In the genomic region with DNA sequence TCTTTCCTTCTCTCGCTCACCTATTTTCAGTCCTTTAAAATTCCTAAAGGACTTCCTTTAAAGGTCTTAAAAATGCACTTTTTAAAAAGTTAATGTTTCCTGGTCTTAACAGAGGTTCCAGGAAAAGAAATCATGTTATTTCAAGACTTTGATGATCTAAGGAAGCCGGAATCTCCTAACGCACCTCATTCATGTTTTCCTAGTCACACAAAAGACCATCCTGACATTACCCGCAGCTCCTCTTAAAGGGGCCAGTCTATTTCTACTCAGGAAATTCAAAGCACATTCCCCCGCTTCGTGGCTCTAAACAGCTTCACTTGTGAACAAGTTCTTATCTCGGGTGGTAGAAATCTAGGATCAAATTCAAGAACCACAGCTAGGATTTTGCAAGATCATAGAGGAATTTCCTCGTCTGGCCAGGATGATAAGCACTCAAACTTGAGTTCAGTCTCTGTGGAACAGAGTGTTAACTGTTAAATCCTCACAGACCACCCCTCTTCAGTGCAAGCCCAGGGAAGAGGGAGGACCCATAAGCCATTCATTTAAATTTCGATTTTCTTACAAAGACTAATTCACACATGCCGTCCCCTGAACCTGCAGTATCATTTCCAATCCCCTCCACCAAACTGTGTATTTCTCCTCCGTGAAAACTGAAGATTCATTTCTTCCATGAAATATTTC, we compare ENCODE assay signal across 12 cellular contexts.
DNase-seq lines count a peak whose midpoint lies in the region; ATAC-seq and TF ChIP-seq lines count a peak whose summit lies in the region.
"Had no signal": no experiment of that assay in that cellular context is flagged by ENCODE, and none has a peak within 500 bp of the region (broad histone marks: within the 10 kb centered on the region; RNA-seq: fewer than 3 reads in every experiment).

No MANE protein-coding gene starts in this region.

- CTCF ChIA-PET in WTC11 (lab: Charles Lee), result interaction anchor here (0.8 kb wide), 1 partner anchor 99 kb away, joined by 3 read pairs; no protein-coding TSS in a partner anchor

- ATAC-seq in WTC11, result peak; percentile 66
- ATAC-seq in activated T-helper 17 cell treated with anti-CD3 and anti-CD28 coated beads, Interleukin-2, amount 50 U/mL, for 72 hours (replicated peaks), result no peak
- ATAC-seq: K562 had no signal

- DNase-seq in GM03348 (ENCODE audit: low spot score) (peak; percentile 15), WTC11 (ENCODE audit: low spot score) (no peak), iPS DF 19.7 (ENCODE audit: low read depth, low spot score) (peak; percentile 25), cortex of kidney (lab: John Stamatoyannopoulos, UW) (no peak), tibial nerve (ENCODE audit: low spot score in 2 of 2) (no peak), NCI-H2029 treated with DMSO at 0.1 percent for 48 hours (lab: John Stamatoyannopoulos, UW) (no peak)
- DNase-seq: activated B cell treated with CpG ODN at 0.5 μM for 24 hours; effector memory CD4-positive, alpha-beta T cell; NCI-H2171 treated with DMSO at 0.1 percent for 48 hours had no signal

- peak overlapping the region; percentile 0 for H3K4me2 ChIP-seq in parathyroid adenoma (ENCODE audit: low read length)

- H3K36me3 Mint-ChIP-seq in WTC11, result no peaks in the 10 kb centered on the region
- no peaks in the 10 kb centered on the region for H3K36me3 Mint-ChIP-seq in activated T-helper 17 cell treated with anti-CD3 and anti-CD28 coated beads, Interleukin-2, amount 50 U/mL, for 72 hours (ENCODE audit: low read depth)

- H3K4me1 ChIP-seq in parathyroid adenoma (no peaks in the 10 kb centered on the region), tibial nerve (no peaks in the 10 kb centered on the region)

- peaks cover 9% of the 10 kb centered on the region for H3K27me3 Mint-ChIP-seq in WTC11 (ENCODE audit: low read depth)
- H3K27me3 Mint-ChIP-seq in activated T-helper 17 cell treated with anti-CD3 and anti-CD28 coated beads, Interleukin-2, amount 50 U/mL, for 72 hours, result peaks cover 6% of the 10 kb centered on the region
- H3K27me3 Mint-ChIP-seq: activated B cell treated with CpG ODN at 0.5 μM for 24 hours had no signal

- 37 to 44% methylated on average over 11 of the region's 11 CpGs for WGBS in tibial nerve, 2 donors

- H3K36me3 ChIP-seq in parathyroid adenoma (ENCODE audit: control insufficient read depth, insufficient read depth, low read length) (no peaks in the 10 kb centered on the region), tibial nerve (no peaks in the 10 kb centered on the region)

- TF ChIP-seq POLR2A in tibial nerve (IDR thresholded peaks at IDR 0.05), result no peak

- H3K4me3 Mint-ChIP-seq in WTC11, result peak overlapping the region; percentile 49
- H3K4me3 Mint-ChIP-seq in activated T-helper 17 cell treated with anti-CD3 and anti-CD28 coated beads, Interleukin-2, amount 50 U/mL, for 72 hours, result no peak overlapping the region
- H3K4me3 Mint-ChIP-seq: activated B cell treated with CpG ODN at 0.5 μM for 24 hours had no signal

- peaks cover 53% of the 10 kb centered on the region for H3K4me1 Mint-ChIP-seq in WTC11
- no peaks in the 10 kb centered on the region for H3K4me1 Mint-ChIP-seq in activated T-helper 17 cell treated with anti-CD3 and anti-CD28 coated beads, Interleukin-2, amount 50 U/mL, for 72 hours
- H3K4me1 Mint-ChIP-seq: activated B cell treated with CpG ODN at 0.5 μM for 24 hours had no signal

- POLR2A ChIA-PET in WTC11 (lab: Charles Lee), result no interaction called here

- H3K27me3 ChIP-seq in parathyroid adenoma (ENCODE audit: control insufficient read depth, insufficient read depth, low read length), result no peaks in the 10 kb centered on the region
- H3K27me3 ChIP-seq in tibial nerve, result no peaks in the 10 kb centered on the region

- H3K4me3 ChIP-seq in parathyroid adenoma (ENCODE audit: low read depth, low read length) (no peak overlapping the region), tibial nerve (no peak overlapping the region)
- H3K4me3 ChIP-seq: K562 had no signal

- H3K27ac ChIP-seq in parathyroid adenoma (no peak overlapping the region), tibial nerve (no peak overlapping the region)

- no peak for TF ChIP-seq CTCF in WTC11 (IDR thresholded peaks at IDR 0.05)
- TF ChIP-seq CTCF in parathyroid adenoma (IDR thresholded peaks at IDR 0.05), result no peak
- TF ChIP-seq CTCF in tibial nerve (IDR thresholded peaks at IDR 0.05), result no peak

- H3K9me3 Mint-ChIP-seq in WTC11, result no peaks in the 10 kb centered on the region
- no peaks in the 10 kb centered on the region for H3K9me3 Mint-ChIP-seq in activated T-helper 17 cell treated with anti-CD3 and anti-CD28 coated beads, Interleukin-2, amount 50 U/mL, for 72 hours
- H3K9me3 Mint-ChIP-seq: activated B cell treated with CpG ODN at 0.5 μM for 24 hours had no signal

- H3K27ac Mint-ChIP-seq in WTC11, result peak overlapping the region; percentile 83
- H3K27ac Mint-ChIP-seq in activated T-helper 17 cell treated with anti-CD3 and anti-CD28 coated beads, Interleukin-2, amount 50 U/mL, for 72 hours, result no peak overlapping the region
- H3K27ac Mint-ChIP-seq: activated B cell treated with CpG ODN at 0.5 μM for 24 hours had no signal

- H3K9me3 ChIP-seq in parathyroid adenoma (ENCODE audit: control insufficient read depth, low read length) (no peaks in the 10 kb centered on the region), tibial nerve (no peaks in the 10 kb centered on the region)

- no peak for TF ChIP-seq EP300 in tibial nerve (IDR thresholded peaks at IDR 0.05)

- no peaks in the 10 kb centered on the region for H3K79me2 ChIP-seq in parathyroid adenoma

- H2AFZ ChIP-seq in parathyroid adenoma, result no peak overlapping the region

- no peak overlapping the region for H3K9ac ChIP-seq in parathyroid adenoma

TF ChIP-seq in WTC11, 78 proteins besides CTCF, POLR2A, EP300 and RAD21:
- TF ChIP-seq E2F5 (CRISPR knock-in tag; IDR thresholded peaks at IDR 0.05) (no peak), ATF6 (CRISPR knock-in tag; IDR thresholded peaks at IDR 0.05) (no peak), FOXJ3 (CRISPR knock-in tag; IDR thresholded peaks at IDR 0.05; ENCODE audit: borderline replicate concordance) (no peak), NR2C2 (CRISPR knock-in tag; IDR thresholded peaks at IDR 0.05) (no peak), ERG (CRISPR knock-in tag; IDR thresholded peaks at IDR 0.05) (no peak)
- TF ChIP-seq, protein P1, sequence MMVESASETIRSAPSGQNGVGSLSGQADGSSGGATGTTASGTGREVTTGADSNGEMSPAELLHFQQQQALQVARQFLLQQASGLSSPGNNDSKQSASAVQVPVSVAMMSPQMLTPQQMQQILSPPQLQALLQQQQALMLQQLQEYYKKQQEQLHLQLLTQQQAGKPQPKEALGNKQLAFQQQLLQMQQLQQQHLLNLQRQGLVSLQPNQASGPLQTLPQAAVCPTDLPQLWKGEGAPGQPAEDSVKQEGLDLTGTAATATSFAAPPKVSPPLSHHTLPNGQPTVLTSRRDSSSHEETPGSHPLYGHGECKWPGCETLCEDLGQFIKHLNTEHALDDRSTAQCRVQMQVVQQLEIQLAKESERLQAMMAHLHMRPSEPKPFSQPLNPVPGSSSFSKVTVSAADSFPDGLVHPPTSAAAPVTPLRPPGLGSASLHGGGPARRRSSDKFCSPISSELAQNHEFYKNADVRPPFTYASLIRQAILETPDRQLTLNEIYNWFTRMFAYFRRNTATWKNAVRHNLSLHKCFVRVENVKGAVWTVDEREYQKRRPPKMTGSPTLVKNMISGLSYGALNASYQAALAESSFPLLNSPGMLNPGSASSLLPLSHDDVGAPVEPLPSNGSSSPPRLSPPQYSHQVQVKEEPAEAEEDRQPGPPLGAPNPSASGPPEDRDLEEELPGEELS (CRISPR knock-in tag; IDR thresholded peaks at IDR 0.05), result no peak

Comparison
In these comparisons a context has a peak if more than half of its experiments do, and no peak if none do; other contexts are left out.
1. DNase-seq: peak in GM03348 (single experiment) and iPS DF 19.7 (single experiment); none in WTC11 (single experiment), cortex of kidney (single experiment), tibial nerve (0 of 2) and NCI-H2029 treated with DMSO at 0.1 percent for 48 hours (single experiment).